8 cellular contexts compared by ENCODE assay signal in genomic region chr1:55215194-55216021, GRCh38. TPM values are rescaled to one million over a fixed set of nuclear protein-coding genes. Genes with fewer than 3 reads are reported as not detected.
DNase-seq lines count a peak whose midpoint lies in the region; ATAC-seq, FAIRE-seq and TF ChIP-seq lines count a peak whose summit lies in the region.

TSS of gene USP24 (minus strand) at chr1:55215364. CDS start at chr1:55215113, 251 bp downstream.

- peak; percentile 94 to 95 for ATAC-seq in A549
- ATAC-seq in GM18520 (IDR thresholded peaks at IDR 0.05; ENCODE audit: unreplicated experiment) = peak; percentile 52
- ATAC-seq in HG03039 (IDR thresholded peaks at IDR 0.05; ENCODE audit: unreplicated experiment) = peak; percentile 79

- no peak for TF ChIP-seq RAD21 in A549 (conservative IDR thresholded peaks at IDR 0.05 in 1 of 2, IDR thresholded peaks at IDR 0.05 in 1 of 2)

- peaks cover 49% of the 10 kb centered on the region for H3K4me1 ChIP-seq in A549

- TF ChIP-seq POLR2A in A549 (IDR thresholded peaks at IDR 0.05; ENCODE audit: low read length) = peak; percentile 81

- POLR2A ChIA-PET in A549 (lab: Yijun Ruan, JAX) = interaction anchor here (1.0 to 1.1 kb wide), 3 partner anchors 10 to 71 kb away, joined by 3 read pairs; no protein-coding TSS in a partner anchor

- FAIRE-seq in A549 (lab: Jason Lieb, UNC) = no peak

- DNase-seq in A549 (ENCODE audit: low read depth in 1 of 2, low spot score in 1 of 2) (peak; percentile 56 to 77), NCI-H2171 treated with DMSO at 0.1 percent for 48 hours (lab: John Stamatoyannopoulos, UW) (peak; percentile 75), caudate nucleus (lab: John Stamatoyannopoulos, UW) (peak in 57 of 61 donors; percentile 3 to 85 (median 67)), islet precursor cell (peak; percentile 87)
- DNase-seq in activated CD4-positive, CD25-positive, alpha-beta regulatory T cell treated with anti-CD3 and anti-CD28 coated beads, Interleukin-2, amount 50 U/mL, for 16 hours (ENCODE audit: low read depth, low spot score) = peak; percentile 64
- DNase-seq in stimulated activated CD4-positive, alpha-beta T cell treated with anti-CD3 and anti-CD28 coated beads, Interleukin-12 subunit alpha, Interleukin-12 subunit beta, amount 100 ng/mL, for 48 hours (ENCODE audit: low read depth in 2 of 3, low spot score in 1 of 3) = peak; percentile 58 to 71 (median 62)

- peak within 1 kb of the TSS; percentile 93 for H3K4me3 ChIP-seq in A549

- WGBS in A549 (ENCODE audit: missing lambda C conversion rate) = 2% methylated on average over 6 of the region's 96 CpGs

- H3K27ac ChIP-seq in A549 = peak within 1 kb of the TSS; percentile 97 to 99
- H3K27ac ChIP-seq in caudate nucleus (ENCODE audit: low read depth, low read length) = peak within 1 kb of the TSS; percentile 94

- CTCF ChIA-PET in A549 (lab: Yijun Ruan, JAX) = no interaction called here

- TF ChIP-seq EP300 in A549 (IDR thresholded peaks at IDR 0.05) = no peak

- peak within 1 kb of the TSS; percentile 78 for H3K4me2 ChIP-seq in A549

- no peak for TF ChIP-seq CTCF in A549 (IDR thresholded peaks at IDR 0.05)

- H3K9me3 ChIP-seq in A549 = no peaks in the 10 kb centered on the region

TF ChIP-seq in A549, 52 proteins besides CTCF, POLR2A, EP300 and RAD21:
- TF ChIP-seq BHLHE40 (IDR thresholded peaks at IDR 0.05; ENCODE audit: low read depth, low read length) (peak; percentile 34; the same call in 1 of the 2 replicates), HOXA7 (CRISPR knock-in tag; IDR thresholded peaks at IDR 0.05) (no peak), ELK1 (IDR thresholded peaks at IDR 0.05; ENCODE audit: low read depth, low read length) (no peak), JUN (IDR thresholded peaks at IDR 0.05) (peak; percentile 25 to 67; a peak in 1 of 5 replicates), HEYL (CRISPR knock-in tag; IDR thresholded peaks at IDR 0.05) (no peak), FOSL2 (IDR thresholded peaks at IDR 0.05) (no peak), FOSL2 (CRISPR knock-in tag; IDR thresholded peaks at IDR 0.05) (no peak), SREBF2 (IDR thresholded peaks at IDR 0.05) (no peak), E2F6 (IDR thresholded peaks at IDR 0.05; ENCODE audit: borderline replicate concordance, low read depth) (peak; percentile 37; the same call in 1 of the 2 replicates), NFE2L2 (conservative IDR thresholded peaks at IDR 0.05; ENCODE audit: low read length) (no peak), NPAS2 (CRISPR knock-in tag; IDR thresholded peaks at IDR 0.05; ENCODE audit: borderline replicate concordance) (no peak), FOXS1 (CRISPR knock-in tag; IDR thresholded peaks at IDR 0.05) (no peak), HOXB13 (CRISPR knock-in tag; IDR thresholded peaks at IDR 0.05; ENCODE audit: low read depth) (0 out of 2 replicates have a peak, but pooled peaks have one; percentile 66), USF2 (IDR thresholded peaks at IDR 0.05) (no peak), TFCP2L1 (CRISPR knock-in tag; IDR thresholded peaks at IDR 0.05) (peak; percentile 29; the same call in 1 of the 2 replicates), PHF8 (IDR thresholded peaks at IDR 0.05; ENCODE audit: borderline replicate concordance, low read depth) (peak; percentile 75; the same call in 1 of the 2 replicates), MAFK (IDR thresholded peaks at IDR 0.05; ENCODE audit: partially characterized antibody) (no peak), CBX8 (IDR thresholded peaks at IDR 0.05) (no peak), BCL3 (IDR thresholded peaks at IDR 0.05) (peak; percentile 80; the same call in 1 of the 3 replicates), MAX (IDR thresholded peaks at IDR 0.05) (peak; percentile 62)

RNA-seq across cellular contexts. Expression of gene USP24, which starts in this region (rescaled TPM):
- polyA plus RNA-seq in A549 (2011; rRNA removed) = 21.7 and 24.5 TPM in 2 replicates
- 4.6 and 5.3 TPM in 2 replicates for polyA plus RNA-seq in A549 (2012; cell fraction: cytosol; rRNA removed)
- polyA plus RNA-seq in A549 (2012; cell fraction: nucleus; rRNA removed) = 6.4 and 12.2 TPM in 2 replicates
- 13.4 to 17.4 TPM (median 14.7 TPM) in 3 replicates for polyA plus RNA-seq in A549 (2017; fragmentation: RNase III; extraction: RNeasy Plus Mini Kit Qiagen cat#74134 plus additional on column Dnase treatment)
- 34.7 and 38.2 TPM in 2 replicates for polyA minus RNA-seq in A549 (2011; rRNA and poly(A)+ RNA removed)

Comparison
In these comparisons a context has a peak if more than half of its experiments do, and no peak if none do; other contexts are left out.
1. Peak in every context shown above with its lines: DNase-seq, ATAC-seq, H3K4me3 ChIP-seq and H3K27ac ChIP-seq.